In the genomic region with DNA sequence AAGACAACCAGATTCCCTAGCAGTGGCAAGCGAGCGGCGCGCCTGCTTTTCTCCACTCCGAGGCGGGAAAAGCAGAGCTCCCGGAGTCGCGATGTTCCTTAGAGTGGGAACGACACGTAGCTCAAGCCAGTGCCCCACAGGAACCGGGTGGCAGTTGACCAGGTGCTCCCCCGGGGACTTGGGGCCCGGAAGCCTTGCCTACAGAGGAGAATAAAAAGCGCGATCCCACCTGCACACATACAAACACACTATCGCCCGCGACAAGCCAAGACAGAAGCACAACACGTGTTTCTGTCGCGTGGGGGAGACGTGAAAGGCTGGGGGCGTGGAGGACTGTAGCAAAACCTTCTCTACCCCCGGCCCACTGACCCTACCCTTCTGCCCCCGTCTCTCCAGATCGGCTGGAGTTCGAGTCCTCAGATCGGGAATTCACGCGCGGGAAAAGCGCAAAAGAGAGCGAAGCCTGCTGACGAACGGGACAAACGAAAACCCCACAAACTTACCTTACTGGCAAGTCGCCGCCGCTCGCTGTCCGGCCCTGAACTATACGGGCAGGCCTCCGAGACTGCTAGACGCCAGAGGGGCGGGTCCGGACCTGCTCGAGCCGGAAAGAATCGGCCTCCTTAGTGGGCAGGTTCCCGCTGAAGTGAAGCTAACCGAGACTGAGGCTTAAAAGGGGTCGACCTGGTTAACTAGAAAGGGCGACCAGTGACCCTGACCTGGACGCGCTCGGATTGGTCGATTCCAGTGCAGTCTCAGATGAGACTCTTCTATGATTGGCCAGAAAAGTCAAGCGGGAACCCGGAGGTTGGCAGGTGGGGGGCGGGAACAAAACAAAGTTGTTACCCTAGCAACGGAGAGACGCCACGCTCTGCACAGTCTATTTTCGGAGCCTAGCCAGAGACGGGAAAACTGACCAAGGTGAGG, we compare ENCODE assay signal across 8 cellular contexts. TPM values are rescaled to one million over a fixed set of nuclear protein-coding genes. Genes with fewer than 3 reads are reported as not detected.
DNase-seq lines count a peak whose midpoint lies in the region; ATAC-seq, FAIRE-seq and TF ChIP-seq lines count a peak whose summit lies in the region.

DNAAF6 (plus strand) TSS at position 842 of the 927 bp plus-strand sequence. CDS start 6,265 bp downstream, outside the sequence.
A gene with protein sequence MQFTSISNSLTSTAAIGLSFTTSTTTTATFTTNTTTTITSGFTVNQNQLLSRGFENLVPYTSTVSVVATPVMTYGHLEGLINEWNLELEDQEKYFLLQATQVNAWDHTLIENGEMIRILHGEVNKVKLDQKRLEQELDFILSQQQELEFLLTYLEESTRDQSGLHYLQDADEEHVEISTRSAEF (minus strand): TSS at position 664 of the 927 bp plus-strand sequence. CDS start 31,287 bp downstream, outside the sequence.

- H3K4me3 ChIP-seq in CD8-positive, alpha-beta T cell (ENCODE audit: low read depth, low read length): peak within 1 kb of the TSS; percentile 71
- H3K4me3 ChIP-seq in HUES64 (ENCODE audit: low read length): peak within 1 kb of the TSS; percentile 80
- H3K4me3 ChIP-seq in parathyroid adenoma (ENCODE audit: low read depth, low read length): peak within 1 kb of the TSS; percentile 65
- peak within 1 kb of the TSS; percentile 13 to 54 (median 44) for H3K4me3 ChIP-seq in upper lobe of left lung

- under 1% methylated on average over 58 of the region's 66 CpGs for WGBS in HUES64
- 45% methylated on average over 66 of the region's 66 CpGs; no CpG with 5 or more reads in 1 of the 2 donors for WGBS in upper lobe of left lung, 2 donors

- no peaks in the 10 kb centered on the region for H3K27me3 ChIP-seq in CD8-positive, alpha-beta T cell (ENCODE audit: insufficient read depth, low read length)
- H3K27me3 ChIP-seq in HUES64 (ENCODE audit: insufficient read depth, low read length): peaks cover 5% of the 10 kb centered on the region
- no peaks in the 10 kb centered on the region for H3K27me3 ChIP-seq in parathyroid adenoma (ENCODE audit: control insufficient read depth, insufficient read depth, low read length)
- H3K27me3 ChIP-seq in upper lobe of left lung: no peaks in the 10 kb centered on the region

- TF ChIP-seq EP300 in upper lobe of left lung (IDR thresholded peaks at IDR 0.05): no peak

- peak; percentile 28 to 65 (median 58) for DNase-seq in CD8-positive, alpha-beta T cell
- DNase-seq in RCC 7860 (ENCODE audit: low spot score): peak; percentile 71
- peak; percentile 3 to 55 (median 20) for DNase-seq in activated naive CD4-positive, alpha-beta T cell (lab: John Stamatoyannopoulos, UW)
- peak; percentile 57 for DNase-seq in glutamatergic neuron
- DNase-seq in upper lobe of left lung: peak; percentile 73 to 75

- peak; percentile 85 for ATAC-seq in CD8-positive, alpha-beta T cell
- ATAC-seq in GM21447 (IDR thresholded peaks at IDR 0.05; ENCODE audit: unreplicated experiment) (peak; percentile 96), upper lobe of left lung (ENCODE audit: low FRiP score in 2 of 2) (peak; percentile 84 to 89)

- peak in 1 of 4 donors; percentile 13 for TF ChIP-seq POLR2A in upper lobe of left lung (IDR thresholded peaks at IDR 0.05)

- H3K9ac ChIP-seq in HUES64 (ENCODE audit: low read depth, low read length) (peak within 1 kb of the TSS; percentile 78), parathyroid adenoma (no peak within 1 kb of the TSS)

- H2AFZ ChIP-seq in parathyroid adenoma: peak within 1 kb of the TSS; percentile 89

- intact Hi-C loops in CD8-positive, alpha-beta T cell (cut with DNase I, micrococcal nuclease): loop anchor here (2.0 to 10.0 kb wide), 3 partner anchors 81 to 571 kb away; partner anchors contain the start of genes NCBP2L (in 1 of the 2) and RBM41 (in 1 of the 2)

- CTCF ChIA-PET in CD8-positive, alpha-beta T cell (lab: Charles Lee): interaction anchor here (0.7 kb wide), 1 partner anchor 179 kb away, joined by 3 read pairs; no protein-coding TSS in a partner anchor

- H3K4me3 Mint-ChIP-seq in CD8-positive, alpha-beta T cell: peak within 1 kb of the TSS; percentile 89
- H3K4me3 Mint-ChIP-seq in glutamatergic neuron (ENCODE audit: unreplicated experiment): peak within 1 kb of the TSS; percentile 92

- no peak for TF ChIP-seq CTCF in CD8-positive, alpha-beta T cell (IDR thresholded peaks at IDR 0.05)
- TF ChIP-seq CTCF in glutamatergic neuron (IDR thresholded peaks at IDR 0.05; ENCODE audit: partially characterized antibody, unreplicated experiment): no peak
- no peak for TF ChIP-seq CTCF in parathyroid adenoma (IDR thresholded peaks at IDR 0.05)
- TF ChIP-seq CTCF in upper lobe of left lung (IDR thresholded peaks at IDR 0.05): no peak

- H3K9me3 Mint-ChIP-seq in CD8-positive, alpha-beta T cell: no peaks in the 10 kb centered on the region
- no peaks in the 10 kb centered on the region for H3K9me3 Mint-ChIP-seq in glutamatergic neuron (ENCODE audit: unreplicated experiment)

- H3K27ac ChIP-seq in CD8-positive, alpha-beta T cell (ENCODE audit: low read depth, low read length): peak within 1 kb of the TSS; percentile 29
- H3K27ac ChIP-seq in HUES64 (ENCODE audit: low read depth, low read length) (peak within 1 kb of the TSS; percentile 25; the same call in 1 of the 2 replicates), parathyroid adenoma (peak within 1 kb of the TSS; percentile 39), upper lobe of left lung (no peak within 1 kb of the TSS)

- no peaks in the 10 kb centered on the region for H3K9me3 ChIP-seq in CD8-positive, alpha-beta T cell (ENCODE audit: low read length)
- H3K9me3 ChIP-seq in HUES64 (ENCODE audit: insufficient read depth, low read depth, low read length): no peaks in the 10 kb centered on the region
- H3K9me3 ChIP-seq in parathyroid adenoma (ENCODE audit: control insufficient read depth, low read length): no peaks in the 10 kb centered on the region
- no peaks in the 10 kb centered on the region for H3K9me3 ChIP-seq in upper lobe of left lung

- peaks cover 4% of the 10 kb centered on the region for H3K27me3 Mint-ChIP-seq in CD8-positive, alpha-beta T cell (ENCODE audit: low read depth)
- H3K27me3 Mint-ChIP-seq in glutamatergic neuron (ENCODE audit: unreplicated experiment): no peaks in the 10 kb centered on the region

- H3K4me1 Mint-ChIP-seq in CD8-positive, alpha-beta T cell (ENCODE audit: low read depth): peaks cover 6% of the 10 kb centered on the region
- H3K4me1 Mint-ChIP-seq in glutamatergic neuron (ENCODE audit: low read depth, unreplicated experiment): no peaks in the 10 kb centered on the region

- H3K27ac Mint-ChIP-seq in CD8-positive, alpha-beta T cell: no peak within 1 kb of the TSS
- H3K27ac Mint-ChIP-seq in glutamatergic neuron (ENCODE audit: unreplicated experiment): no peak within 1 kb of the TSS

- POLR2A ChIA-PET in CD8-positive, alpha-beta T cell (lab: Charles Lee): no interaction called here

- no peaks in the 10 kb centered on the region for H3K79me2 ChIP-seq in parathyroid adenoma

- no peaks in the 10 kb centered on the region for H3K36me3 ChIP-seq in CD8-positive, alpha-beta T cell (ENCODE audit: insufficient read depth, low read length)
- H3K36me3 ChIP-seq in HUES64 (ENCODE audit: insufficient read depth, low read length): no peaks in the 10 kb centered on the region
- H3K36me3 ChIP-seq in parathyroid adenoma (ENCODE audit: control insufficient read depth, insufficient read depth, low read length): no peaks in the 10 kb centered on the region
- no peaks in the 10 kb centered on the region for H3K36me3 ChIP-seq in upper lobe of left lung

- no peaks in the 10 kb centered on the region for H3K4me1 ChIP-seq in CD8-positive, alpha-beta T cell (ENCODE audit: insufficient read depth, low read length)
- H3K4me1 ChIP-seq in HUES64 (ENCODE audit: insufficient read depth, low read length): peaks cover 5% of the 10 kb centered on the region; the same call in 1 of the 2 replicates
- H3K4me1 ChIP-seq in parathyroid adenoma: no peaks in the 10 kb centered on the region
- H3K4me1 ChIP-seq in upper lobe of left lung: peaks cover 0 to 8% (median 0%) of the 10 kb centered on the region in 4 donors

- peak within 1 kb of the TSS; percentile 28 for H3K4me2 ChIP-seq in parathyroid adenoma (ENCODE audit: low read length)

- peak; percentile 63 for FAIRE-seq in RCC 7860 (lab: Jason Lieb, UNC)

- no peaks in the 10 kb centered on the region for H3K36me3 Mint-ChIP-seq in CD8-positive, alpha-beta T cell
- H3K36me3 Mint-ChIP-seq in glutamatergic neuron (ENCODE audit: unreplicated experiment): no peaks in the 10 kb centered on the region

RNA-seq across cellular contexts. Expression of gene DNAAF6, which starts in this region (rescaled TPM):
- not detected for total RNA-seq in CD8-positive, alpha-beta T cell
- not detected for polyA plus RNA-seq in HUES64 (2013, experiment 1 of 2)
- polyA plus RNA-seq in HUES64 (2013, experiment 2 of 2): not detected
- total RNA-seq in glutamatergic neuron (ENCODE audit: unreplicated experiment) (not detected), upper lobe of left lung (1 to 10 TPM in 1 of 6 donors, under 1 TPM in 2, not detected in 3; 0.54 to 2.9 (median 0.61) TPM)

RNA-seq across cellular contexts. Expression of the second gene that starts in this region (rescaled TPM):
- under 1 TPM; 0.65 to 0.75 TPM for total RNA-seq in CD8-positive, alpha-beta T cell
- 4.5 TPM for polyA plus RNA-seq in HUES64 (2013, experiment 1 of 2)
- polyA plus RNA-seq in HUES64 (2013, experiment 2 of 2): 4.8 TPM
- total RNA-seq in glutamatergic neuron (ENCODE audit: unreplicated experiment) (1.6 TPM), upper lobe of left lung (10 to 100 TPM in 1 of 6 donors, 1 to 10 TPM in 5; 1.5 to 22.0 (median 2.6) TPM)

Comparison
In these comparisons a context has a peak if more than half of its experiments do, and no peak if none do; other contexts are left out.
1. Peak in DNase-seq, ATAC-seq, H3K4me3 ChIP-seq and H3K27ac ChIP-seq in CD8-positive, alpha-beta T cell; RNA of the genes that start here not detected or under 1 TPM.
2. DNase-seq: peak in every context shown above with its lines; median percentile 74 in upper lobe of left lung; 71 in RCC 7860; 58 in CD8-positive, alpha-beta T cell; 57 in glutamatergic neuron; 20 in activated naive CD4-positive, alpha-beta T cell.
3. H3K27ac ChIP-seq: peak in HUES64 (single experiment) and parathyroid adenoma (single experiment); none in upper lobe of left lung (0 of 4).
4. Peak in every context shown above with its lines, with median percentiles within 50 percentile points of each other: ATAC-seq and H3K4me3 ChIP-seq.